ENCODE assay signal across 7 cellular contexts in genomic region chr3:52892625-52893311, GRCh38. TPM values are rescaled to one million over a fixed set of nuclear protein-coding genes. Genes with fewer than 3 reads are reported as not detected.
A peak's percentile ranks its signal among the peaks of the same experiment; 100 is the strongest.
DNase-seq lines count a peak whose midpoint lies in the region; ATAC-seq and TF ChIP-seq lines count a peak whose summit lies in the region.

No MANE protein-coding gene starts in this region.

- TF ChIP-seq EP300 in stomach (IDR thresholded peaks at IDR 0.05): no peak

- peaks cover 57 to 76% (median 70%) of the 10 kb centered on the region in 4 donors for H3K4me1 ChIP-seq in stomach

- peak overlapping the region; percentile 63 for H3K4me3 Mint-ChIP-seq in activated CD4-positive, alpha-beta T cell treated with anti-CD3 and anti-CD28 coated beads for 36 hours

- intact Hi-C loops in activated CD4-positive, alpha-beta T cell treated with anti-CD3 and anti-CD28 coated beads for 36 hours (cut with DNase I, micrococcal nuclease): loop anchor here (1.0 to 10.0 kb wide), 7 partner anchors 18 to 992 kb away; partner anchors contain the start of genes ACTR8 (in 1 of the 2), DCP1A (in 1 of the 2), GLT8D1 (in 1 of the 2) and SPCS1 (in 1 of the 2)
- intact Hi-C loops in stomach (cut with DNase I; ENCODE audit: low total_unique reads): no loop called here

- 32 to 49% (median 39%) methylated on average over 8 of the region's 8 CpGs for WGBS in stomach, 5 donors

- no peaks in the 10 kb centered on the region for H3K27me3 ChIP-seq in stomach

- no peak for TF ChIP-seq POLR2A in stomach (IDR thresholded peaks at IDR 0.05)

- peak; percentile 7 for ATAC-seq in activated CD4-positive, alpha-beta T cell treated with anti-CD3 and anti-CD28 coated beads for 36 hours

- H3K9me3 ChIP-seq in stomach: no peaks in the 10 kb centered on the region

- CTCF ChIA-PET in activated CD4-positive, alpha-beta T cell treated with anti-CD3 and anti-CD28 coated beads for 36 hours (lab: Charles Lee): interaction anchor here (0.6 to 2.8 kb wide), 13 partner anchors 11 to 223 kb away, joined by 3 to 13 read pairs (median 3); no protein-coding TSS in a partner anchor

- POLR2A ChIA-PET in activated CD4-positive, alpha-beta T cell treated with anti-CD3 and anti-CD28 coated beads for 36 hours (lab: Charles Lee): interaction anchor here (0.6 to 0.9 kb wide), 2 partner anchors 90 to 156 kb away, joined by 3 read pairs; no protein-coding TSS in a partner anchor

- no peaks in the 10 kb centered on the region for H3K36me3 ChIP-seq in stomach

- H3K4me1 Mint-ChIP-seq in activated CD4-positive, alpha-beta T cell treated with anti-CD3 and anti-CD28 coated beads for 36 hours: peaks cover 72% of the 10 kb centered on the region

- peak overlapping the region; percentile 48 to 88 (median 71) for H3K27ac ChIP-seq in stomach

- TF ChIP-seq CTCF in HFF-Myc (IDR thresholded peaks at IDR 0.05; ENCODE audit: low read depth, low read length, missing control alignments) (no peak), stomach (IDR thresholded peaks at IDR 0.05) (peak in 1 of 7 experiments; percentile 9)

- no peaks in the 10 kb centered on the region for H3K9me3 Mint-ChIP-seq in activated CD4-positive, alpha-beta T cell treated with anti-CD3 and anti-CD28 coated beads for 36 hours (ENCODE audit: low read depth)

- DNase-seq in HFF-Myc (ENCODE audit: extremely low read depth, low read depth) (no peak), fibroblast of gingiva (ENCODE audit: low read depth) (peak; percentile 19), stomach (no peak), globus pallidus (ENCODE audit: low spot score) (no peak), HUDEP-2 (lab: John Stamatoyannopoulos, UW; ENCODE audit: unreplicated experiment in 76 of 76) (no peak), DMS53 (lab: John Stamatoyannopoulos, UW) (no peak)
- DNase-seq in activated CD4-positive, alpha-beta T cell treated with anti-CD3 and anti-CD28 coated beads for 36 hours: peak; percentile 44

- H3K4me3 ChIP-seq in HFF-Myc (replicated peaks; ENCODE audit: low read depth, low read length): peak overlapping the region; percentile 8
- peak overlapping the region; percentile 9 to 22 (median 19) for H3K4me3 ChIP-seq in stomach

- H3K27me3 Mint-ChIP-seq in activated CD4-positive, alpha-beta T cell treated with anti-CD3 and anti-CD28 coated beads for 36 hours: no peaks in the 10 kb centered on the region

- peaks cover 3% of the 10 kb centered on the region for H3K36me3 Mint-ChIP-seq in activated CD4-positive, alpha-beta T cell treated with anti-CD3 and anti-CD28 coated beads for 36 hours (ENCODE audit: low read depth)

- peak overlapping the region; percentile 91 for H3K27ac Mint-ChIP-seq in activated CD4-positive, alpha-beta T cell treated with anti-CD3 and anti-CD28 coated beads for 36 hours

RNA-seq across cellular contexts. Expression of gene STIMATE, which starts 4.6 kb away (rescaled TPM):
- 10 to 100 TPM; 12.0 to 17.1 TPM for total RNA-seq in activated CD4-positive, alpha-beta T cell treated with anti-CD3 and anti-CD28 coated beads for 36 hours
- total RNA-seq in stomach: 100 to 1,000 TPM in 1 of 5 donors, 10 to 100 TPM in 3, 1 to 10 TPM in 1; 10.0 to 121 (median 20.1) TPM
- 10 to 100 TPM in 1 of 3 donors, 1 to 10 TPM in 2; 4.9 to 13.3 (median 5.1) TPM for polyA plus RNA-seq in stomach

RNA-seq across cellular contexts. Expression of gene MUSTN1, which starts 57.9 kb away (rescaled TPM):
- total RNA-seq in activated CD4-positive, alpha-beta T cell treated with anti-CD3 and anti-CD28 coated beads for 36 hours: 1 to 10 TPM in 1 of 2 experiments, not detected in 1; 2.8 TPM
- 10 to 100 TPM in 1 of 5 donors, 1 to 10 TPM in 2, not detected in 2; 1.8 to 24.1 (median 4.5) TPM for total RNA-seq in stomach
- polyA plus RNA-seq in stomach: 10 to 100 TPM; 12.9 to 45.5 (median 17.9) TPM

Comparison
In these comparisons a context has a peak if more than half of its experiments do, and no peak if none do; other contexts are left out.
1. DNase-seq: peak in activated CD4-positive, alpha-beta T cell treated with anti-CD3 and anti-CD28 coated beads for 36 hours (single experiment) and fibroblast of gingiva (single experiment); none in HFF-Myc (single experiment), stomach (single experiment), globus pallidus (single experiment), HUDEP-2 (0 of 76) and DMS53 (single experiment).